In the genomic region with DNA sequence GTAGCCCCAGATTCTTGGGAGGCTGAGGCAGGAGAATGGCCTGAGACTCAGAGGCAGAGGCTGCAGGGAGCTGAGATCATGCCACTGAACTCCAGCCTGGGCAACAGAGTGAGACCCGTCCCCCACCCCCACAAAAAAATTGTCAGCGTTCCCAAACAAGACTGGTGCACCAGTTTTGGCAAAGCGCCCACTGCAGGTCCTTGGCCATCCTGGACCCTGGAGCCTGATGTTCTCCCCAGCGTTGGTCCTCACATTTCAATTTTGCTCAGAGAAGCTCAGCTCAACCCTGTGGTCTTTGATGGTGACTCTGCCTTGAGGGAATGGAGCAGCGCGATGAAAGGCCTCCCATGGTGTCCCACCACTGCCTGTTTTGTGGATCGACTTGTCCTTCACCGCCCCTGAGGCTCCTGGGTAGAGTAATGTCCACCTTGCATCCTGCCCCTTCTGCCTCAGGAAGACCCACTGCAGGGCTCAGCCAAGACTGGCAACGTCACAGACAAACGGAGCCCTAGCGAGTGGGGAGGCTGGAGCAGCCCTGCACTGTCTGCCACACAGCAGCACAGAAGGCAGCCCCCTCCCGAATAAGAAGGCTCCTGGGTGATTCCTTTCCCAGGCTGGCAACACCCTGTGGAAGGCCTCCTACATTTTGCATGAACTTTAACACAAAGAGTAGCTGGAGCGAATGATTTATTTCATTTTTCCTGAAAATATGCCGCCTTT, we compare ENCODE assay signal across 5 cellular contexts.
"Had no signal": no experiment of that assay in that cellular context is flagged by ENCODE, and none has a peak within 500 bp of the region (broad histone marks: within the 10 kb centered on the region; RNA-seq: fewer than 3 reads in every experiment).

No MANE protein-coding gene starts in this region.

- H3K4me3 Mint-ChIP-seq: GM23338, H9 had no signal

- DNase-seq: HCEC 1CT, IMR-90 had no signal

- H3K9me3 Mint-ChIP-seq: H9 had no signal

- H3K27ac Mint-ChIP-seq: GM23338 had no signal

- H3K4me3 ChIP-seq: GM23338, K562 had no signal

- ATAC-seq: K562 had no signal
